Comparison of ENCODE assay signal across 22 cellular contexts in genomic region chr13:32555613-32556012, GRCh38.
"Had no signal": no experiment of that assay in that cellular context is flagged by ENCODE, and none has a peak within 500 bp of the region (broad histone marks: within the 10 kb centered on the region; RNA-seq: fewer than 3 reads in every experiment).

No MANE protein-coding gene starts in this region.

- DNase-seq: colonic mucosa; cortex of kidney; dermis blood vessel endothelial cell; dorsolateral prefrontal cortex; effector CD4-positive, alpha-beta T cell; effector CD8-positive, alpha-beta T cell; effector memory CD4-positive, alpha-beta T cell; effector memory CD8-positive, alpha-beta T cell; endodermal cell; erythroblast; esophagus squamous epithelium; foreskin fibroblast; foreskin keratinocyte; foreskin melanocyte; gastrocnemius medialis; glutamatergic neuron; head of caudate nucleus; heart left ventricle; heart right ventricle had no signal

- H3K4me3 Mint-ChIP-seq: dendritic cell treated with granulocyte-macrophage colony-stimulating factor and Interleukin-4, amounts not matched to agents 40 ng/mL and 50 ng/mL, for 4 days; effector memory CD8-positive, alpha-beta T cell; endodermal cell had no signal

- H3K27ac Mint-ChIP-seq: dendritic cell treated with granulocyte-macrophage colony-stimulating factor and Interleukin-4, amounts not matched to agents 40 ng/mL and 50 ng/mL, for 4 days; effector memory CD8-positive, alpha-beta T cell; endodermal cell had no signal

- H3K4me1 Mint-ChIP-seq: endodermal cell had no signal

- ATAC-seq: effector memory CD8-positive, alpha-beta T cell; esophagus mucosa; foreskin keratinocyte; gastrocnemius medialis; gastroesophageal sphincter; heart left ventricle; heart right ventricle had no signal

- H3K27me3 Mint-ChIP-seq: dendritic cell treated with granulocyte-macrophage colony-stimulating factor and Interleukin-4, amounts not matched to agents 40 ng/mL and 50 ng/mL, for 4 days had no signal
